8 cellular contexts compared by ENCODE assay signal in genomic region chr15:92077353-92078080, GRCh38.
A peak's percentile ranks its signal among the peaks of the same experiment; 100 is the strongest.
DNase-seq lines count a peak whose midpoint lies in the region; ATAC-seq and TF ChIP-seq lines count a peak whose summit lies in the region.

No MANE protein-coding gene starts in this region.

- no peaks in the 10 kb centered on the region for H3K36me3 ChIP-seq in CD4-positive, CD25-positive, alpha-beta regulatory T cell (ENCODE audit: control insufficient read depth, insufficient read depth, low read length)
- H3K36me3 ChIP-seq in OCI-LY1 (ENCODE audit: insufficient read depth, low read length) (no peaks in the 10 kb centered on the region), fibroblast of lung (ENCODE audit: control insufficient read depth, insufficient read depth, low read length) (no peaks in the 10 kb centered on the region), neutrophil (no peaks in the 10 kb centered on the region), tibial artery (no peaks in the 10 kb centered on the region)

- ATAC-seq in CD4-positive, CD25-positive, alpha-beta regulatory T cell (ENCODE audit: low read depth in 2 of 2): peak; percentile 54 to 60
- peak; percentile 52 for ATAC-seq in GM19328 (IDR thresholded peaks at IDR 0.05; ENCODE audit: unreplicated experiment)

- no peak overlapping the region for H2AFZ ChIP-seq in OCI-LY1 (ENCODE audit: low read length)
- H2AFZ ChIP-seq in fibroblast of lung (ENCODE audit: low read length): no peak overlapping the region

- peaks cover 17% of the 10 kb centered on the region for H3K4me1 ChIP-seq in CD4-positive, CD25-positive, alpha-beta regulatory T cell (ENCODE audit: control insufficient read depth, insufficient read depth, low read length, poor library complexity, severe bottlenecking)
- H3K4me1 ChIP-seq in OCI-LY1 (ENCODE audit: insufficient read depth, low read length, severe bottlenecking) (no peaks in the 10 kb centered on the region), fibroblast of lung (ENCODE audit: control insufficient read depth, extremely low read depth, insufficient read depth, low read length) (peaks cover 2% of the 10 kb centered on the region), neutrophil (ENCODE audit: control insufficient read depth in 1 of 2, insufficient read depth in 1 of 2, low read depth in 1 of 2, low read length in 1 of 2) (peaks cover 14% of the 10 kb centered on the region in 2 experiments), tibial artery (peaks cover 0 to 25% (median 5%) of the 10 kb centered on the region in 4 donors)

- no peaks in the 10 kb centered on the region for H3K9me3 Mint-ChIP-seq in CD4-positive, CD25-positive, alpha-beta regulatory T cell
- H3K9me3 Mint-ChIP-seq in activated T-cell treated with anti-CD3 and anti-CD28 coated beads, Interleukin-2, amount 50 U/mL, for 24 hours: no peaks in the 10 kb centered on the region

- peak; percentile 64 for TF ChIP-seq CTCF in HL-60 (IDR thresholded peaks at IDR 0.05; ENCODE audit: insufficient read depth, low read length)
- peak; percentile 69 for TF ChIP-seq CTCF in OCI-LY1 (IDR thresholded peaks at IDR 0.05; ENCODE audit: low read length)
- peak; percentile 73 to 74 for TF ChIP-seq CTCF in fibroblast of lung (conservative IDR thresholded peaks at IDR 0.05 in 1 of 2, IDR thresholded peaks at IDR 0.05 in 1 of 2; ENCODE audit: low read depth in 1 of 2, low read length in 2 of 2)
- TF ChIP-seq CTCF in neutrophil (IDR thresholded peaks at IDR 0.05): no peak
- TF ChIP-seq CTCF in tibial artery (IDR thresholded peaks at IDR 0.05): peak; percentile 74 to 89

- H3K36me3 Mint-ChIP-seq in CD4-positive, CD25-positive, alpha-beta regulatory T cell: no peaks in the 10 kb centered on the region
- no peaks in the 10 kb centered on the region for H3K36me3 Mint-ChIP-seq in activated T-cell treated with anti-CD3 and anti-CD28 coated beads, Interleukin-2, amount 50 U/mL, for 24 hours (ENCODE audit: low read depth)

- intact Hi-C loops in tibial artery (cut with DNase I; ENCODE audit: low total_unique reads): loop anchor here (5.0 to 10.0 kb wide), 3 partner anchors 193 to 373 kb away; partner anchors contain the start of gene SLCO3A1

- peaks cover 0 to 46% (median 15%) of the 10 kb centered on the region in 4 donors for H3K4me1 Mint-ChIP-seq in CD4-positive, CD25-positive, alpha-beta regulatory T cell
- peaks cover 27% of the 10 kb centered on the region for H3K4me1 Mint-ChIP-seq in activated T-cell treated with anti-CD3 and anti-CD28 coated beads, Interleukin-2, amount 50 U/mL, for 24 hours (ENCODE audit: low read depth)

- H4K20me1 ChIP-seq in OCI-LY1 (ENCODE audit: insufficient read depth, low read length) (no peaks in the 10 kb centered on the region), fibroblast of lung (ENCODE audit: control insufficient read depth, extremely low read depth, insufficient read depth, low read length) (no peaks in the 10 kb centered on the region)

- no peaks in the 10 kb centered on the region for H3F3A ChIP-seq in OCI-LY1 (ENCODE audit: insufficient read depth, low read length)

- no peak overlapping the region for H3K4me3 ChIP-seq in CD4-positive, CD25-positive, alpha-beta regulatory T cell (ENCODE audit: low read depth, low read length)
- H3K4me3 ChIP-seq in HL-60 (replicated peaks; ENCODE audit: insufficient read depth, low read length): no peak overlapping the region
- no peak overlapping the region for H3K4me3 ChIP-seq in OCI-LY1 (ENCODE audit: low read depth, low read length, poor library complexity, severe bottlenecking)
- H3K4me3 ChIP-seq in fibroblast of lung (replicated peaks in 1 of 4; ENCODE audit: control extremely low read depth in 1 of 4, insufficient read depth in 1 of 4, low read depth in 3 of 4, low read length in 4 of 4): no peak overlapping the region
- no peak overlapping the region for H3K4me3 ChIP-seq in neutrophil (ENCODE audit: low read depth in 1 of 2, low read length in 1 of 2)
- no peak overlapping the region for H3K4me3 ChIP-seq in tibial artery

- DNase-seq in CD4-positive, CD25-positive, alpha-beta regulatory T cell: peak; percentile 21 to 64 (median 48)
- DNase-seq in HL-60 (ENCODE audit: low read depth in 1 of 2, low spot score in 1 of 2): peak; percentile 39 to 78
- DNase-seq in activated T-cell treated with anti-CD3 and anti-CD28 coated beads, Interleukin-2, amount 50 U/mL, for 24 hours: peak; percentile 80
- peak; percentile 57 to 63 for DNase-seq in fibroblast of lung (ENCODE audit: low read depth in 2 of 2)
- DNase-seq in tibial artery: peak; percentile 72 to 85

- H3K9me2 ChIP-seq in OCI-LY1 (ENCODE audit: low read depth, low read length): no peaks in the 10 kb centered on the region

- H3K79me2 ChIP-seq in OCI-LY1 (ENCODE audit: insufficient read depth, low read length) (no peaks in the 10 kb centered on the region), fibroblast of lung (ENCODE audit: control insufficient read depth, insufficient read depth, low read length) (no peaks in the 10 kb centered on the region)

- H3K27me3 Mint-ChIP-seq in CD4-positive, CD25-positive, alpha-beta regulatory T cell: no peaks in the 10 kb centered on the region
- H3K27me3 Mint-ChIP-seq in activated T-cell treated with anti-CD3 and anti-CD28 coated beads, Interleukin-2, amount 50 U/mL, for 24 hours: no peaks in the 10 kb centered on the region

- no peak overlapping the region for H3K27ac ChIP-seq in CD4-positive, CD25-positive, alpha-beta regulatory T cell (ENCODE audit: insufficient read depth, low read length, poor library complexity, severe bottlenecking)
- H3K27ac ChIP-seq in HL-60 (replicated peaks) (no peak overlapping the region), OCI-LY1 (ENCODE audit: low read depth, low read length, poor library complexity, severe bottlenecking) (no peak overlapping the region), fibroblast of lung (ENCODE audit: insufficient read depth, low read length) (no peak overlapping the region), neutrophil (peak overlapping the region; percentile 5), tibial artery (no peak overlapping the region)

- H3K4me2 ChIP-seq in OCI-LY1 (ENCODE audit: low read length) (no peak overlapping the region), fibroblast of lung (ENCODE audit: extremely low read depth, insufficient read depth, low read length) (no peak overlapping the region)

- H3K27me3 ChIP-seq in CD4-positive, CD25-positive, alpha-beta regulatory T cell (ENCODE audit: control insufficient read depth, insufficient read depth, low read length): no peaks in the 10 kb centered on the region
- H3K27me3 ChIP-seq in HL-60 (ENCODE audit: insufficient read depth, poor library complexity, severe bottlenecking): no peaks in the 10 kb centered on the region
- no peaks in the 10 kb centered on the region for H3K27me3 ChIP-seq in OCI-LY1 (ENCODE audit: insufficient read depth, low read length)
- no peaks in the 10 kb centered on the region for H3K27me3 ChIP-seq in fibroblast of lung (ENCODE audit: control insufficient read depth, insufficient read depth, low read length)
- no peaks in the 10 kb centered on the region for H3K27me3 ChIP-seq in neutrophil
- H3K27me3 ChIP-seq in tibial artery: no peaks in the 10 kb centered on the region

- H3K27ac Mint-ChIP-seq in CD4-positive, CD25-positive, alpha-beta regulatory T cell: no peak overlapping the region
- H3K27ac Mint-ChIP-seq in activated T-cell treated with anti-CD3 and anti-CD28 coated beads, Interleukin-2, amount 50 U/mL, for 24 hours: no peak overlapping the region

- H3K9ac ChIP-seq in OCI-LY1 (ENCODE audit: low read length) (no peak overlapping the region), fibroblast of lung (ENCODE audit: insufficient read depth, low read length) (no peak overlapping the region)

- peak overlapping the region in 1 of 4 donors; percentile 16 for H3K4me3 Mint-ChIP-seq in CD4-positive, CD25-positive, alpha-beta regulatory T cell
- H3K4me3 Mint-ChIP-seq in activated T-cell treated with anti-CD3 and anti-CD28 coated beads, Interleukin-2, amount 50 U/mL, for 24 hours: no peak overlapping the region

- H3K9me3 ChIP-seq in CD4-positive, CD25-positive, alpha-beta regulatory T cell (ENCODE audit: control insufficient read depth in 2 of 2, low read length in 2 of 2): no peaks in the 10 kb centered on the region
- H3K9me3 ChIP-seq in OCI-LY1 (ENCODE audit: low read length) (no peaks in the 10 kb centered on the region), fibroblast of lung (ENCODE audit: control insufficient read depth, insufficient read depth, low read depth, low read length) (no peaks in the 10 kb centered on the region), neutrophil (no peaks in the 10 kb centered on the region), tibial artery (no peaks in the 10 kb centered on the region)
